In the genomic region with DNA sequence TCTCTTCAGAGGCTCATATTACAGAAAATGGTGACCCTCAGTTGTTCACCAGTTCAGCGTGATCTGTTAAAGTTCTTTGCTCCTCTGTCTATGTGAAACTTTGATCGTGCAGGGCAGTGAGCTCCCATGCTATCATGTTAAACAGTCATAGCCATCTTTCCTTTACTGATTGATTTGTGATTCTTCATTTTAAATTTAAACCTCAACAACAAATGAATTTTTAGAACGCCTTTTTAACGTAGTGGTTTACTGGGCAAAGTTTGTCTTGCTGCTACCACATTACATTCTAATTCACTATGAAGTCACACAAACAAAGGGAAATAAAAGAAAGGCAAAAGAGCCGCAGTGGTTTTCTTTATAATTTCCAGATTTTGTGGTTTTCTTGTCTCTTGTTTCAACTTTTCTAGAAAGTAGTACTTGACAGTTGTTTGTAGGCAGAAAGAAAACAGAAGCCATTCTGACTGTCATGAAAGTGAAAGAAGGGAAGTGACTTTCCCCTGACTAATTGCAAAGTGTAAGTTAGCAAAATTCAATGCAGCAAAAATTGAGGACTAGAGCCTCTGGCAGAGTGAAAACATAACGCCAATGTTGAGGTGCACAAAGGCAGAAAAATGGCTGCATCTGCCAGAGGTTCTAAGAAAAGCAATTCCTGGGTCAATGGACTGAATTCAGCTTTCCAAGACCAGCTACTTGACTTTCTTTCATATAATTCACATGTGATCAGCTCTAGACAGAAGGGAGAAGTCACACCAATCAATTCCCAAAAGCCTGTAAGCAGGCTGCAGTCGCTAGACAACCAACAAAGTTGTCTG, we compare ENCODE assay signal across 1 cellular context.
TF ChIP-seq lines count a peak whose summit lies in the region.

No MANE protein-coding gene starts in this region.

TF ChIP-seq in HepG2, 621 proteins besides CTCF, POLR2A, EP300 and RAD21:
- TF ChIP-seq TBL1XR1 (IDR thresholded peaks at IDR 0.05; ENCODE audit: borderline replicate concordance, low read length, partially characterized antibody) = no peak
